ENCODE assay signal across 23 cellular contexts in the genomic region with DNA sequence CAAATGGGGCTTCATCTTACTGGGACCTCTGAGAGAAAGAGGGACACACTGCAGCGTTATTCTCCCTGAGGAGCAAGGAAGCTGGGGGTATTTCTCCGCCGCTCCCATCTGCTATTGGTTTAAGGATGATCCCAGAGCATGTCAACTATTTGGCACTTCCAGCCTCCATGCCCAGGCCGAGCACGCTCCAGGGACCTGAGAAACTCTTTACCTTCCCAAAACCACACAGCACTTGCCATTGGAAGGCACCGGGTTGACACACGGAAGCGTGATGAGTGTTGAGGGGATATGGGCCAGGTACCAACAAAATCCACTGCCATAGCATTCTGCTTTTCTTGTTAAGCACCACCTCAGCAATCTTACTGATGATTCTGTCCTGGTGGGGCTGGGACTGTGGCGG.
"Had no signal": no experiment of that assay in that cellular context is flagged by ENCODE, and none has a peak within 500 bp of the region (broad histone marks: within the 10 kb centered on the region; RNA-seq: fewer than 3 reads in every experiment).

No MANE protein-coding gene starts in this region.

- H3K36me3 ChIP-seq: heart left ventricle, left ventricle myocardium inferior, neutrophil, ovary, right lobe of liver, tibial nerve, upper lobe of left lung had no signal

- H3K9me3 ChIP-seq: heart left ventricle, left ventricle myocardium inferior, mucosa of descending colon, neutrophil, ovary, right lobe of liver, tibial nerve, upper lobe of left lung had no signal

- H3K4me3 ChIP-seq: heart left ventricle, left ventricle myocardium inferior, lung, mucosa of descending colon, ovary, right lobe of liver, smooth muscle cell, tibial nerve, upper lobe of left lung had no signal

- DNase-seq: heart left ventricle; hypothalamus; immature natural killer cell; left ventricle myocardium inferior; mesendoderm; mucosa of descending colon; naive thymus-derived CD8-positive, alpha-beta T cell; occipital lobe; ovary; right lobe of liver; stimulated activated CD4-positive, alpha-beta T cell treated with anti-CD3 and anti-CD28 coated beads, Interleukin-1b, Interleukin-23, amount 100 ng/mL, for 48 hours; stimulated activated CD4-positive, alpha-beta T cell treated with anti-CD3 and anti-CD28 coated beads, Interleukin-2, amount 100 ng/mL, for 48 hours; stimulated activated CD4-positive, alpha-beta T cell treated with anti-CD3 and anti-CD28 coated beads, Interleukin-4, amount 100 ng/mL, for 4 hours; stimulated activated CD8-positive, alpha-beta memory T cell treated with anti-CD3 and anti-CD28 coated beads, Interleukin-4, amount 100 ng/mL, for 48 hours; stimulated activated naive CD4-positive, alpha-beta T cell treated with Interleukin-2 at 50 U/mL for 16 hours; stimulated activated naive CD8-positive, alpha-beta T cell treated with anti-CD3 and anti-CD28 coated beads, Interleukin-15, amount 100 ng/mL, for 72 hours; substantia nigra; upper lobe of left lung had no signal

- ATAC-seq: heart left ventricle; naive thymus-derived CD8-positive, alpha-beta T cell; right lobe of liver; stimulated activated memory B cell treated with anti-CD40 and anti-IgM and Interleukin-4, amounts not matched to agents 10 μg/mL and 1 μg/mL and 100 μg/mL, for 72 hours; stimulated activated naive CD8-positive, alpha-beta T cell treated with anti-CD3 and anti-CD28 coated beads, Interleukin-15, amount 100 ng/mL, for 72 hours had no signal

- H3K4me1 ChIP-seq: heart left ventricle, left ventricle myocardium inferior, right lobe of liver, tibial nerve, upper lobe of left lung had no signal

- H3K4me2 ChIP-seq: smooth muscle cell had no signal

- H3K27ac ChIP-seq: heart left ventricle, left ventricle myocardium inferior, neutrophil, ovary, right lobe of liver, tibial nerve, upper lobe of left lung had no signal

- H3K27me3 ChIP-seq: heart left ventricle, neutrophil, ovary, right lobe of liver, tibial nerve, upper lobe of left lung had no signal
